In genomic region chr1:47990286-47990685, GRCh38 we compare ENCODE assay signal across 36 cellular contexts. TPM values are rescaled to one million over a fixed set of nuclear protein-coding genes. Genes with fewer than 3 reads are reported as not detected.
"Had no signal": no experiment of that assay in that cellular context is flagged by ENCODE, and none has a peak within 500 bp of the region (broad histone marks: within the 10 kb centered on the region; RNA-seq: fewer than 3 reads in every experiment).

No MANE protein-coding gene starts in this region.

- DNase-seq: Karpas-422, Kasumi-1, MG63, MM.1S, MV-4-11, NCI-H1048, NCI-H1092, NCI-H1092 treated with DMSO at 0.1 percent for 48 hours, NCI-H1105, NCI-H1105 treated with DMSO at 0.1 percent for 48 hours, NCI-H1417, NCI-H1417 treated with DMSO at 0.1 percent for 48 hours, NCI-H1436, NCI-H1436 treated with DMSO at 0.1 percent for 48 hours, NCI-H146, NCI-H1694, NCI-H1694 treated with DMSO at 0.1 percent for 48 hours, NCI-H187, NCI-H187 treated with DMSO at 0.1 percent for 48 hours, NCI-H1930, NCI-H2029, NCI-H2029 treated with DMSO at 0.1 percent for 48 hours, NCI-H2081, NCI-H2081 treated with DMSO at 0.1 percent for 48 hours, NCI-H2107, NCI-H2171, NCI-H2171 treated with DMSO at 0.1 percent for 48 hours, NCI-H2227 treated with DMSO at 0.1 percent for 48 hours, NCI-H226, NCI-H345, NCI-H446, NCI-H446 treated with DMSO at 0.1 percent for 48 hours, NCI-H510A, NCI-H510A treated with DMSO at 0.1 percent for 48 hours had no signal

- H3K9me3 ChIP-seq: MG63 had no signal

- H3K27me3 ChIP-seq: MG63 had no signal

- H3K4me3 ChIP-seq: MG63 had no signal

RNA-seq across cellular contexts. Expression of gene TRABD2B, which starts 6.9 kb away (rescaled TPM):
- total RNA-seq: LHCN-M2, M059J had no signal
